ENCODE assay signal across 1 cellular context in the genomic region with DNA sequence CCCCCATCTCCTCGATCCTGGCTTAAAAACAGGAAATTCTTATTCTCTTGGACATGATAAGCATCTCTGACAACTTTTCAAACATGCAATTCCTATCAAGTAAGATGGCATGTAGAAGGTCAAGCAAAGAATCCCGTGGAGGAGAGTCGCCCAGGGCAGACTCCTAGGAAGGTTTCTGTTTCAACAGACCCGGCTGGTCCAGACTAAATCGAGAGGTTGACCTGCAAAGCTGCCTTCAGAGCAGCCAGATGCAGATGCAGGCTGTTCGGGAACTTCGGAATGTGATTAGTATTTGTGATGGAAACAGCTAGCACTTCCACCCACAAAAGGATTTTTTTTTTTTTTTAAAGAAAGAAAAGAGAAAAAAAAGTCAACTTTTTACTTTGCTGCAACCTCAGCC.
TF ChIP-seq lines count a peak whose summit lies in the region.

No MANE protein-coding gene starts in this region.

TF ChIP-seq in GM23338, 12 proteins besides CTCF, POLR2A, EP300 and RAD21:
- TF ChIP-seq, protein P1, sequence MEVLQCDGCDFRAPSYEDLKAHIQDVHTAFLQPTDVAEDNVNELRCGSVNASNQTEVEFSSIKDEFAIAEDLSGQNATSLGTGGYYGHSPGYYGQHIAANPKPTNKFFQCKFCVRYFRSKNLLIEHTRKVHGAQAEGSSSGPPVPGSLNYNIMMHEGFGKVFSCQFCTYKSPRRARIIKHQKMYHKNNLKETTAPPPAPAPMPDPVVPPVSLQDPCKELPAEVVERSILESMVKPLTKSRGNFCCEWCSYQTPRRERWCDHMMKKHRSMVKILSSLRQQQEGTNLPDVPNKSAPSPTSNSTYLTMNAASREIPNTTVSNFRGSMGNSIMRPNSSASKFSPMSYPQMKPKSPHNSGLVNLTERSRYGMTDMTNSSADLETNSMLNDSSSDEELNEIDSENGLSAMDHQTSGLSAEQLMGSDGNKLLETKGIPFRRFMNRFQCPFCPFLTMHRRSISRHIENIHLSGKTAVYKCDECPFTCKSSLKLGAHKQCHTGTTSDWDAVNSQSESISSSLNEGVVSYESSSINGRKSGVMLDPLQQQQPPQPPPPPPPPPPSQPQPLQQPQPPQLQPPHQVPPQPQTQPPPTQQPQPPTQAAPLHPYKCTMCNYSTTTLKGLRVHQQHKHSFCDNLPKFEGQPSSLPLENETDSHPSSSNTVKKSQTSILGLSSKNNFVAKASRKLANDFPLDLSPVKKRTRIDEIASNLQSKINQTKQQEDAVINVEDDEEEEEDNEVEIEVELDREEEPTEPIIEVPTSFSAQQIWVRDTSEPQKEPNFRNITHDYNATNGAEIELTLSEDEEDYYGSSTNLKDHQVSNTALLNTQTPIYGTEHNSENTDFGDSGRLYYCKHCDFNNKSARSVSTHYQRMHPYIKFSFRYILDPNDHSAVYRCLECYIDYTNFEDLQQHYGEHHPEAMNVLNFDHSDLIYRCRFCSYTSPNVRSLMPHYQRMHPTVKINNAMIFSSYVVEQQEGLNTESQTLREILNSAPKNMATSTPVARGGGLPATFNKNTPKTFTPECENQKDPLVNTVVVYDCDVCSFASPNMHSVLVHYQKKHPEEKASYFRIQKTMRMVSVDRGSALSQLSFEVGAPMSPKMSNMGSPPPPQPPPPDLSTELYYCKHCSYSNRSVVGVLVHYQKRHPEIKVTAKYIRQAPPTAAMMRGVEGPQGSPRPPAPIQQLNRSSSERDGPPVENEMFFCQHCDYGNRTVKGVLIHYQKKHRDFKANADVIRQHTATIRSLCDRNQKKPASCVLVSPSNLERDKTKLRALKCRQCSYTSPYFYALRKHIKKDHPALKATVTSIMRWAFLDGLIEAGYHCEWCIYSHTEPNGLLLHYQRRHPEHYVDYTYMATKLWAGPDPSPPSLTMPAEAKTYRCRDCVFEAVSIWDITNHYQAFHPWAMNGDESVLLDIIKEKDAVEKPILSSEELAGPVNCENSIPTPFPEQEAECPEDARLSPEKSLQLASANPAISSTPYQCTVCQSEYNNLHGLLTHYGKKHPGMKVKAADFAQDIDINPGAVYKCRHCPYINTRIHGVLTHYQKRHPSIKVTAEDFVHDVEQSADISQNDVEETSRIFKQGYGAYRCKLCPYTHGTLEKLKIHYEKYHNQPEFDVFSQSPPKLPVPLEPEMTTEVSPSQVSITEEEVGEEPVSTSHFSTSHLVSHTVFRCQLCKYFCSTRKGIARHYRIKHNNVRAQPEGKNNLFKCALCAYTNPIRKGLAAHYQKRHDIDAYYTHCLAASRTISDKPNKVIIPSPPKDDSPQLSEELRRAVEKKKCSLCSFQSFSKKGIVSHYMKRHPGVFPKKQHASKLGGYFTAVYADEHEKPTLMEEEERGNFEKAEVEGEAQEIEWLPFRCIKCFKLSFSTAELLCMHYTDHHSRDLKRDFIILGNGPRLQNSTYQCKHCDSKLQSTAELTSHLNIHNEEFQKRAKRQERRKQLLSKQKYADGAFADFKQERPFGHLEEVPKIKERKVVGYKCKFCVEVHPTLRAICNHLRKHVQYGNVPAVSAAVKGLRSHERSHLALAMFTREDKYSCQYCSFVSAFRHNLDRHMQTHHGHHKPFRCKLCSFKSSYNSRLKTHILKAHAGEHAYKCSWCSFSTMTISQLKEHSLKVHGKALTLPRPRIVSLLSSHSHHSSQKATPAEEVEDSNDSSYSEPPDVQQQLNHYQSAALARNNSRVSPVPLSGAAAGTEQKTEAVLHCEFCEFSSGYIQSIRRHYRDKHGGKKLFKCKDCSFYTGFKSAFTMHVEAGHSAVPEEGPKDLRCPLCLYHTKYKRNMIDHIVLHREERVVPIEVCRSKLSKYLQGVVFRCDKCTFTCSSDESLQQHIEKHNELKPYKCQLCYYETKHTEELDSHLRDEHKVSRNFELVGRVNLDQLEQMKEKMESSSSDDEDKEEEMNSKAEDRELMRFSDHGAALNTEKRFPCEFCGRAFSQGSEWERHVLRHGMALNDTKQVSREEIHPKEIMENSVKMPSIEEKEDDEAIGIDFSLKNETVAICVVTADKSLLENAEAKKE (CRISPR knock-in tag; IDR thresholded peaks at IDR 0.05) = peak; percentile 82
- TF ChIP-seq POLR2AphosphoS5 (IDR thresholded peaks at IDR 0.05; ENCODE audit: low read depth) = no peak
